ENCODE assay signal across 8 cellular contexts in the genomic region with DNA sequence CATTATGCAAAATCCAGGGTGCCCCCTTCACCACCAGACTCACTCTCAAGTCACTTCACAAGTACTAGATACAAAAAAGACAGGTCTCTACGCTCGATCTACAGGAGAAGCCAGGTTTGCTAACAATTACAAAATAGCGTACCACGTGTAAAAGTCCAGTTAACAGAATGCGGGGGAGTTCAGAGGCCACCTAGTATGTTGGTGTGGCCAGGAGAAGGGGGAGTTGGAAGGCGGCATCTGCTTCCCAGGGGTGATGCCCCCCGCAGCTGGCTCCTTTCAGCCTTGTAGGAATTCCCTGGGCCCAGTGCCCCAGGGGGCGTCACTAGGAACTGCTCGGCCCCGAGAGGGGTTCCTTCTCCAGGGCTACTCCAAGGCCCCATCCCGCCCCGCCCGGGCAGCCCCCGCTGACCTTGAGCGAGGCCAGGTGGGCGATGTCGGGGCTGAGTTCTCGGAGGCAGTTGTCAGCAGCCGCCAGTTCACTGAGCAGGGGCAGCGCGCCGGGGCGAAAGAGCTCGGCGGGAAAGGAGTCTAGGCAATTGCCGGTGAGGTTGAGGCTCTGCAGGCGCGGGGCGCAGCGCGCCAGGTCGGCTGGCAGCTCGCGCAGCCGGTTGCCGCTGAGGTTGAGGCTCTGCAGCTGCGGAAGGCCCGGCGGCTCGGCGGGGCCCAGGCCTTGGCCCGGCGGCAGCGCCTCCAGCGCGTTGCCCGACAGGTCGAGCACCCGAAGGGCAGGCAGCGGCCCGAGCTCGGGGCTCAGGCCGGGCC. TPM values are rescaled to one million over a fixed set of nuclear protein-coding genes. Genes with fewer than 3 reads are reported as not detected.
A peak's percentile ranks its signal among the peaks of the same experiment; 100 is the strongest.
DNase-seq lines count a peak whose midpoint lies in the region; ATAC-seq and TF ChIP-seq lines count a peak whose summit lies in the region.

No MANE protein-coding gene starts in this region.

- peaks cover 20% of the 10 kb centered on the region for H3K4me1 Mint-ChIP-seq in mesothelial cell of epicardium

- H3K27me3 ChIP-seq in brain microvascular endothelial cell (replicated peaks), result no peaks in the 10 kb centered on the region

- no peak for TF ChIP-seq CTCF in brain microvascular endothelial cell (IDR thresholded peaks at IDR 0.05; ENCODE audit: low read depth, low read length, missing control alignments)
- TF ChIP-seq CTCF in mesothelial cell of epicardium (IDR thresholded peaks at IDR 0.05; ENCODE audit: unreplicated experiment), result no peak

- peak overlapping the region; percentile 77 for H3K4me3 ChIP-seq in brain microvascular endothelial cell (ENCODE audit: low read depth, low read length)

- H3K27ac Mint-ChIP-seq in mesothelial cell of epicardium, result peak overlapping the region; percentile 43

- ATAC-seq in HG03460 (IDR thresholded peaks at IDR 0.05; ENCODE audit: unreplicated experiment) (peak; percentile 12), GM19328 (IDR thresholded peaks at IDR 0.05; ENCODE audit: unreplicated experiment) (no peak), GM19324 (IDR thresholded peaks at IDR 0.05; ENCODE audit: low FRiP score, unreplicated experiment) (no peak)

- no peaks in the 10 kb centered on the region for H3K9me3 Mint-ChIP-seq in mesothelial cell of epicardium

- peaks cover 13% of the 10 kb centered on the region for H3K27me3 Mint-ChIP-seq in mesothelial cell of epicardium (ENCODE audit: low read depth)

- peaks cover 7% of the 10 kb centered on the region for H3K36me3 ChIP-seq in brain microvascular endothelial cell (replicated peaks)

- peaks cover 4% of the 10 kb centered on the region for H3K36me3 Mint-ChIP-seq in mesothelial cell of epicardium

- DNase-seq in NCI-H2171 treated with DMSO at 0.1 percent for 48 hours (lab: John Stamatoyannopoulos, UW) (peak; percentile 4), NCI-H2171 (lab: John Stamatoyannopoulos, UW) (no peak), brain microvascular endothelial cell (no peak), mesothelial cell of epicardium (ENCODE audit: low spot score in 2 of 2, unreplicated experiment in 2 of 2) (no peak), NCI-H446 treated with DMSO at 0.1 percent for 48 hours (lab: John Stamatoyannopoulos, UW) (no peak)

- peak overlapping the region; percentile 81 for H3K4me3 Mint-ChIP-seq in mesothelial cell of epicardium

- in situ Hi-C loops in brain microvascular endothelial cell (cut with HindIII; ENCODE audit: low pct_ligation_motif_present, low sequenced_read_pairs), result no loop called here

- peak overlapping the region; percentile 53 for H3K27ac ChIP-seq in brain microvascular endothelial cell

RNA-seq across cellular contexts. Expression of gene LRRC47, which starts 0.7 kb away (rescaled TPM):
- total RNA-seq in mesothelial cell of epicardium, result 55.4 to 61.9 TPM (median 55.9 TPM) in 3 replicates

RNA-seq across cellular contexts. Expression of gene SMIM1, which starts 23.1 kb away (rescaled TPM):
- 10.1 to 12.1 TPM (median 11.6 TPM) in 3 replicates for total RNA-seq in mesothelial cell of epicardium

RNA-seq across cellular contexts. Expression of gene CCDC27, which starts 43.4 kb away (rescaled TPM):
- total RNA-seq in mesothelial cell of epicardium, result not detected in 3 replicates
